Comparison of ENCODE assay signal across 25 cellular contexts in the genomic region with DNA sequence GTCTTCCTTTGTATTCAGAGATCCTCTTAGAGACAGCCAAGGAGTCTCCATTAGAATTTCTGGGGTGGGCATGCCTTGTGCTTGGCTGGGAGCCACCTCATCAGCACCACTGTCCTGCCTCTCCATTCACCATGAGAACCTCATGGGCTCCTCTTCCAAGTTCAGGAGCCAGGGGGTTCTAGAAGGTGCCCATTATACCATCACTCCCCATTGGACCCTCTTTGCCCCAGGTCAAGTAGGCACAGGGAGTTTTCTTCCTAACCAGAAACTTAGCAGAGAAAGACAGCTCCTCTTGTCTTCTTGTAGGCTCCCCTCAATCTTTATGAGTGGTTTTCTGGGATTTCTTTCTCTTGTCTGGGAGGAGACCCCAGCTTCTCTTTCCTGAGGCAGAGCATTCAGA. TPM values are rescaled to one million over a fixed set of nuclear protein-coding genes. Genes with fewer than 3 reads are reported as not detected.
DNase-seq lines count a peak whose midpoint lies in the region; ATAC-seq, FAIRE-seq and TF ChIP-seq lines count a peak whose summit lies in the region.
"Had no signal": no experiment of that assay in that cellular context is flagged by ENCODE, and none has a peak within 500 bp of the region (broad histone marks: within the 10 kb centered on the region; RNA-seq: fewer than 3 reads in every experiment).

No MANE protein-coding gene starts in this region.

- H3K9me3 ChIP-seq in HCT116 (ENCODE audit: control insufficient read depth in 1 of 2, insufficient read depth in 1 of 2, low read depth in 1 of 2, low read length in 2 of 2) = peaks cover 0 to 3% of the 10 kb centered on the region in 2 experiments; a peak in 2 of 4 replicates
- H3K9me3 ChIP-seq in Karpas-422 (ENCODE audit: low read length) = no peaks in the 10 kb centered on the region
- H3K9me3 ChIP-seq in kidney (ENCODE audit: control insufficient read depth in 1 of 2, low read length in 2 of 2) = peaks cover 0 to 11% of the 10 kb centered on the region in 2 donors

- no peak overlapping the region for H3K4me3 Mint-ChIP-seq in progenitor cell of endocrine pancreas (ENCODE audit: low read depth)
- H3K4me3 Mint-ChIP-seq in HFFc6 = no peak overlapping the region
- H3K4me3 Mint-ChIP-seq: B cell; CD4-positive, alpha-beta T cell; CD8-positive, alpha-beta T cell had no signal

- H3K79me2 ChIP-seq in HCT116 (ENCODE audit: insufficient read depth, low read length) (no peaks in the 10 kb centered on the region), Karpas-422 (ENCODE audit: low read length) (no peaks in the 10 kb centered on the region)

- H3K4me3 ChIP-seq in HCT116 (replicated peaks in 1 of 2; ENCODE audit: low read depth in 1 of 2, low read length in 2 of 2) (no peak overlapping the region), Karpas-422 (ENCODE audit: low read length) (no peak overlapping the region), kidney (ENCODE audit: low read length in 2 of 2) (no peak overlapping the region)
- H3K4me3 ChIP-seq: A549; BLaER1 treated with 17β-estradiol and CSF1 and Interleukin-3, amounts not matched to agents 10 nM and 100 nM had no signal

- H2AFZ ChIP-seq in HCT116 (ENCODE audit: low read depth, low read length, poor library complexity, severe bottlenecking) (no peak overlapping the region), Karpas-422 (ENCODE audit: low read length) (no peak overlapping the region)

- POLR2A ChIA-PET in HCT116 (lab: Charles Lee) = no interaction called here

- no TSS peak for BruUV-seq in HCT116 (replicated peaks; lab: Mats Ljungman, UMichigan)

- DNase-seq in HCT116 (ENCODE audit: low read depth, low spot score) (no peak), Karpas-422 (peak; percentile 34), kidney (peak; percentile 7), progenitor cell of endocrine pancreas (ENCODE audit: low spot score, unreplicated experiment) (no peak), NCI-H187 (lab: John Stamatoyannopoulos, UW) (no peak), SKM-1 (lab: John Stamatoyannopoulos, UW; ENCODE audit: unreplicated experiment) (no peak), HFFc6 (no peak)
- DNase-seq: AML-193; Caco-2; Calu3; CD4-positive, alpha-beta T cell; CD8-positive, alpha-beta T cell; DMS79 treated with DMSO at 0.1 percent for 48 hours; GF-D8 had no signal

- no peak overlapping the region for H3K27ac ChIP-seq in HCT116 (ENCODE audit: low read depth, low read length)
- H3K27ac ChIP-seq in Karpas-422 (ENCODE audit: low read length) = no peak overlapping the region
- H3K27ac ChIP-seq in kidney (ENCODE audit: low read depth in 2 of 2, low read length in 2 of 2) = no peak overlapping the region
- H3K27ac ChIP-seq: 22Rv1; A549; BLaER1 treated with 17β-estradiol and CSF1 and Interleukin-3, amounts not matched to agents 10 nM and 100 nM; C4-2B had no signal

- H3K36me3 ChIP-seq in HCT116 (ENCODE audit: control insufficient read depth in 1 of 2, insufficient read depth in 2 of 2, low read length in 2 of 2) (no peaks in the 10 kb centered on the region), Karpas-422 (ENCODE audit: insufficient read depth, low read length) (no peaks in the 10 kb centered on the region), kidney (ENCODE audit: control insufficient read depth in 1 of 2, insufficient read depth in 2 of 2, low read length in 2 of 2) (no peaks in the 10 kb centered on the region)
- H3K36me3 ChIP-seq: BLaER1 treated with 17β-estradiol and CSF1 and Interleukin-3, amounts not matched to agents 10 nM and 100 nM had no signal

- no peak for FAIRE-seq in kidney (lab: Jason Lieb, UNC)
- FAIRE-seq: A549, D721Med, G401.6, GM12891, GM19239 had no signal

- no peaks in the 10 kb centered on the region for H3K4me1 Mint-ChIP-seq in progenitor cell of endocrine pancreas (ENCODE audit: low read depth)
- H3K4me1 Mint-ChIP-seq in HFFc6 (ENCODE audit: low read depth) = no peaks in the 10 kb centered on the region

- H4K20me1 ChIP-seq in HCT116 (ENCODE audit: insufficient read depth) = no peaks in the 10 kb centered on the region
- H4K20me1 ChIP-seq in Karpas-422 (ENCODE audit: insufficient read depth, low read depth, low read length) = no peaks in the 10 kb centered on the region
- H4K20me1 ChIP-seq: BLaER1 treated with 17β-estradiol and CSF1 and Interleukin-3, amounts not matched to agents 10 nM and 100 nM had no signal

- H3K36me3 Mint-ChIP-seq in progenitor cell of endocrine pancreas (ENCODE audit: insufficient read depth) (no peaks in the 10 kb centered on the region), HFFc6 (ENCODE audit: low read depth) (peaks cover 11% of the 10 kb centered on the region)
- H3K36me3 Mint-ChIP-seq: CD8-positive, alpha-beta T cell had no signal

- peaks cover 9% of the 10 kb centered on the region for H3K9me3 Mint-ChIP-seq in progenitor cell of endocrine pancreas (ENCODE audit: low read depth)
- H3K9me3 Mint-ChIP-seq in HFFc6 = peaks cover 17% of the 10 kb centered on the region
- H3K9me3 Mint-ChIP-seq: CD8-positive, alpha-beta T cell had no signal

- H3K9ac ChIP-seq in HCT116 (ENCODE audit: low read length) = no peak overlapping the region
- H3K9ac ChIP-seq in Karpas-422 (ENCODE audit: low read length) = no peak overlapping the region
- no peak overlapping the region for H3K9ac ChIP-seq in kidney (ENCODE audit: low read length in 2 of 2)
- H3K9ac ChIP-seq: BLaER1 treated with 17β-estradiol and CSF1 and Interleukin-3, amounts not matched to agents 10 nM and 100 nM had no signal

- H3K9me2 ChIP-seq in HCT116 (ENCODE audit: insufficient read depth) (no peaks in the 10 kb centered on the region), Karpas-422 (replicated peaks; ENCODE audit: insufficient read depth, low read length) (no peaks in the 10 kb centered on the region)

- TF ChIP-seq RAD21 in HCT116 (IDR thresholded peaks at IDR 0.05; ENCODE audit: low read depth) = no peak

- H3K4me2 ChIP-seq in HCT116 (ENCODE audit: low read length) (no peak overlapping the region), Karpas-422 (ENCODE audit: low read depth, low read length, poor library complexity, severe bottlenecking) (no peak overlapping the region)
- H3K4me2 ChIP-seq: A549; BLaER1 treated with 17β-estradiol and CSF1 and Interleukin-3, amounts not matched to agents 10 nM and 100 nM had no signal

- TF ChIP-seq CTCF in HCT116 (IDR thresholded peaks at IDR 0.05 in 2 of 3, conservative IDR thresholded peaks at IDR 0.05 in 1 of 3; ENCODE audit: borderline replicate concordance in 1 of 3, insufficient read depth in 1 of 3, low read depth in 2 of 3, low read length in 2 of 3) (no peak), kidney (IDR thresholded peaks at IDR 0.05; ENCODE audit: borderline replicate concordance, extremely low read depth, insufficient read depth) (no peak), progenitor cell of endocrine pancreas (IDR thresholded peaks at IDR 0.05; ENCODE audit: unreplicated experiment) (no peak), HFFc6 (IDR thresholded peaks at IDR 0.05) (no peak)

- CTCF ChIA-PET in HCT116 (lab: Charles Lee) = no interaction called here

- ATAC-seq in HCT116 = no peak
- ATAC-seq: A549; CD8-positive, alpha-beta T cell had no signal

- H3K27me3 Mint-ChIP-seq in progenitor cell of endocrine pancreas (peaks cover 3% of the 10 kb centered on the region), HFFc6 (ENCODE audit: insufficient read depth) (peaks cover 11% of the 10 kb centered on the region)

- H3K27ac Mint-ChIP-seq in progenitor cell of endocrine pancreas (peak overlapping the region; percentile 24), HFFc6 (no peak overlapping the region)
- H3K27ac Mint-ChIP-seq: B cell; CD4-positive, alpha-beta T cell; CD8-positive, alpha-beta T cell had no signal

- no peak for TF ChIP-seq POLR2A in HCT116 (IDR thresholded peaks at IDR 0.05; ENCODE audit: borderline replicate concordance, extremely low read depth, insufficient read depth, insufficient read length)

- RAD21 ChIA-PET in HCT116 (lab: Charles Lee; ENCODE audit: low non-redundant PET in 1 of 2, low total read pairs in 2 of 2, uncharacterized antibody in 2 of 2, unreplicated experiment in 2 of 2) = no interaction called here

- H3K27me3 ChIP-seq in HCT116 (ENCODE audit: insufficient read depth, low read length) (no peaks in the 10 kb centered on the region), Karpas-422 (ENCODE audit: low read length) (peaks cover 2% of the 10 kb centered on the region; the same call in 1 of the 2 replicates)
- H3K27me3 ChIP-seq: BLaER1 treated with 17β-estradiol and CSF1 and Interleukin-3, amounts not matched to agents 10 nM and 100 nM had no signal

- H3K4me1 ChIP-seq in HCT116 (ENCODE audit: control insufficient read depth in 1 of 2, insufficient read depth in 2 of 2, low read length in 2 of 2) (peaks cover 0 to 2% of the 10 kb centered on the region in 2 experiments; a peak in 1 of 4 replicates), Karpas-422 (ENCODE audit: low read length) (peaks cover 4% of the 10 kb centered on the region), kidney (ENCODE audit: control insufficient read depth in 1 of 2, insufficient read depth in 1 of 2, low read depth in 1 of 2, low read length in 2 of 2) (no peaks in the 10 kb centered on the region)
- H3K4me1 ChIP-seq: A549, Caco-2 had no signal

- intact Hi-C loops in HCT116 (cut with micrococcal nuclease) (loop anchor here (5.0 kb wide), 2 partner anchors 194 to 806 kb away; a partner anchor contains a TSS), kidney (cut with DNase I) (no loop called here)

TF ChIP-seq in HCT116, 20 proteins besides CTCF, POLR2A, EP300 and RAD21 (continues in another document):
- no peak for TF ChIP-seq ZNF274 (IDR thresholded peaks at IDR 0.05; ENCODE audit: low read depth, low read length)
- no peak for TF ChIP-seq SRF (IDR thresholded peaks at IDR 0.05; ENCODE audit: low read depth)
- no peak for TF ChIP-seq ZFX (IDR thresholded peaks at IDR 0.05)
- 0 out of 2 replicates have a peak, but pooled peaks have one; percentile 28 for TF ChIP-seq CBX3 (IDR thresholded peaks at IDR 0.05; ENCODE audit: low read depth)
- no peak for TF ChIP-seq POLR2AphosphoS5 (IDR thresholded peaks at IDR 0.05; ENCODE audit: low read depth, low read length)

RNA-seq across cellular contexts. Expression of a gene that starts 31.1 kb away (rescaled TPM):
- total RNA-seq in HCT116 (2021; ENCODE audit: unreplicated experiment) = not detected
- 0.18 TPM in 1 of 2 replicates, not detected in the other for polyA plus RNA-seq in HCT116 (2012)
- 0.29 TPM in 1 of 2 replicates, not detected in the other for total RNA-seq in Karpas-422 (2014; rRNA removed; shearing (Covaris generic); ENCODE audit: low replicate concordance)
- total RNA-seq in kidney = 0.22 TPM
- polyA plus RNA-seq in kidney (ENCODE audit: insufficient read depth, low read depth, low replicate concordance) = not detected
- 0.36 TPM in 1 of 2 replicates, not detected in the other for total RNA-seq in progenitor cell of endocrine pancreas
- under 1 TPM in 1 of 6 experiments, not detected in 5; 0.38 TPM for total RNA-seq in HFFc6 (2021; fragmentation: NEBNext Ultra II Directional; extraction: Animal tissue kit (Norgen Biotek cat#: 25700))
- total RNA-seq: A172, B cell, Caco-2, Calu3 had no signal
- polyA plus RNA-seq: BJ had no signal

RNA-seq across cellular contexts. Expression of a gene that starts 54.6 kb away (rescaled TPM):
- total RNA-seq in HCT116 (2021; ENCODE audit: unreplicated experiment) (35.4 TPM), kidney (45.1 TPM), progenitor cell of endocrine pancreas (52.7 and 56.0 TPM in 2 replicates)
- 22.0 and 30.0 TPM in 2 replicates for polyA plus RNA-seq in HCT116 (2012)
- 27.9 and 66.6 TPM in 2 replicates for total RNA-seq in Karpas-422 (2014; rRNA removed; shearing (Covaris generic); ENCODE audit: low replicate concordance)
- 19.6 TPM for polyA plus RNA-seq in kidney (ENCODE audit: insufficient read depth, low read depth, low replicate concordance)
- 10 to 100 TPM; 21.4 to 24.6 (median 23.6) TPM for total RNA-seq in HFFc6 (2021; fragmentation: NEBNext Ultra II Directional; extraction: Animal tissue kit (Norgen Biotek cat#: 25700))

Comparison
In these comparisons a context has a peak if more than half of its experiments do, and no peak if none do; other contexts are left out.
1. DNase-seq: peak in Karpas-422 (single experiment) and kidney (single experiment); none in HCT116 (single experiment), progenitor cell of endocrine pancreas (single experiment), NCI-H187 (0 of 2), SKM-1 (single experiment) and HFFc6 (single experiment).